Comparison of ENCODE assay signal across 7 cellular contexts in the genomic region with DNA sequence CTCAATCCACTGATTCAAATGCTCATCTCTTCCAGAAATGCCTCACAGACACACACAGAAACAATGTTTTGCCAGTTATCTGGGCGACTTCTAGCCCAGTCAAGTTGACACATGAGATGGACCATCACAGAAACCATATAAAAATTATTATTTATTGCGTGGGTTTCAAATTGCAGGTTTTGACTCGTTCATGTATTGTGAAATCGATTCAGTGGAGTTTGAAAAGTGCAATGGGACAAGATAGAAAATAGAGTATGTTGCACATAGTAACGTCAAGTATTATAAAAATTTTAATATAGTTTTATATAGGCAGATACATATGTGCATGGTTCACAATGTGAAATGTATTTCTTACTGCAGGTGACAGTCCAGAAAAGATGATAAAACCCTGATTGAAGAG.
"Had no signal": no experiment of that assay in that cellular context is flagged by ENCODE, and none has a peak within 500 bp of the region (broad histone marks: within the 10 kb centered on the region; RNA-seq: fewer than 3 reads in every experiment).

No MANE protein-coding gene starts in this region.

- H3K4me2 ChIP-seq: KMS-11 had no signal

- H3K27ac ChIP-seq: HL-60, KMS-11 had no signal

- H3K36me3 Mint-ChIP-seq: IgD-negative memory B cell had no signal

- FAIRE-seq: HTR-8/SVneo had no signal

- H3K9me3 Mint-ChIP-seq: IgD-negative memory B cell had no signal

- DNase-seq: Karpas-422, KBM-7, KG1 had no signal

- H3K4me3 Mint-ChIP-seq: IgD-negative memory B cell had no signal

- H3K9ac ChIP-seq: KMS-11 had no signal
